Comparison of ENCODE assay signal across 1 cellular context in genomic region chr12:133038310-133038709, GRCh38.
TF ChIP-seq lines count a peak whose summit lies in the region.

No MANE protein-coding gene starts in this region.

TF ChIP-seq in HepG2, 621 proteins besides CTCF, POLR2A, EP300 and RAD21:
- TF ChIP-seq, protein P1, sequence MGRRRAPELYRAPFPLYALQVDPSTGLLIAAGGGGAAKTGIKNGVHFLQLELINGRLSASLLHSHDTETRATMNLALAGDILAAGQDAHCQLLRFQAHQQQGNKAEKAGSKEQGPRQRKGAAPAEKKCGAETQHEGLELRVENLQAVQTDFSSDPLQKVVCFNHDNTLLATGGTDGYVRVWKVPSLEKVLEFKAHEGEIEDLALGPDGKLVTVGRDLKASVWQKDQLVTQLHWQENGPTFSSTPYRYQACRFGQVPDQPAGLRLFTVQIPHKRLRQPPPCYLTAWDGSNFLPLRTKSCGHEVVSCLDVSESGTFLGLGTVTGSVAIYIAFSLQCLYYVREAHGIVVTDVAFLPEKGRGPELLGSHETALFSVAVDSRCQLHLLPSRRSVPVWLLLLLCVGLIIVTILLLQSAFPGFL (CRISPR knock-in tag; IDR thresholded peaks at IDR 0.05), result no peak
- TF ChIP-seq ZNF121 (CRISPR knock-in tag; IDR thresholded peaks at IDR 0.05) (peak; percentile 88), ZFP62 (CRISPR knock-in tag; IDR thresholded peaks at IDR 0.05) (no peak)
TF ChIP-seq in HepG2: peak in this region for 1.
